Comparison of ENCODE assay signal across 19 cellular contexts in genomic region chr10:60913657-60914056, GRCh38.
"Had no signal": no experiment of that assay in that cellular context is flagged by ENCODE, and none has a peak within 500 bp of the region (broad histone marks: within the 10 kb centered on the region; RNA-seq: fewer than 3 reads in every experiment).

No MANE protein-coding gene starts in this region.

- H3K36me3 ChIP-seq: adrenal gland had no signal

- H3K4me3 Mint-ChIP-seq: activated naive CD4-positive, alpha-beta T cell treated with anti-CD3 and anti-CD28 coated beads, Interleukin-2, amount 50 U/mL, for 24 hours; effector memory CD8-positive, alpha-beta T cell; neural crest cell; T-helper 17 cell had no signal

- H3K27me3 ChIP-seq: adrenal gland, foreskin keratinocyte had no signal

- H3K27me3 Mint-ChIP-seq: progenitor cell of endocrine pancreas had no signal

- H3K4me1 ChIP-seq: foreskin keratinocyte had no signal

- FAIRE-seq: keratinocyte had no signal

- H3K4me3 ChIP-seq: adrenal gland had no signal

- H3K9me3 ChIP-seq: adrenal gland had no signal

- H3K27ac ChIP-seq: adrenal gland, foreskin keratinocyte, VCaP had no signal

- DNase-seq: activated CD4-positive, alpha-beta T cell treated with anti-CD3 and anti-CD28 coated beads, Interleukin-2, amount 50 U/mL, for 1 hour; activated CD4-positive, CD25-positive, alpha-beta regulatory T cell treated with anti-CD3 and anti-CD28 coated beads, Interleukin-2, amount 50 U/mL, for 72 hours; activated CD8-positive, alpha-beta memory T cell treated with anti-CD3 and anti-CD28 coated beads, Interleukin-2, amount 50 U/mL, for 4 hours; activated effector memory CD4-positive, alpha-beta T cell treated with anti-CD3 and anti-CD28 coated beads, Interleukin-2, amount 50 U/mL, for 16 hours; activated T-cell treated with anti-CD3 and anti-CD28 coated beads, Interleukin-2, amount 50 U/mL, for 48 hours; adrenal gland; dermis blood vessel endothelial cell; effector memory CD8-positive, alpha-beta T cell; foreskin keratinocyte; right cardiac atrium; stimulated activated CD4-positive, alpha-beta T cell treated with anti-CD3 and anti-CD28 coated beads, Interleukin-1b, Interleukin-23, amount 100 ng/mL, for 48 hours; stimulated activated CD8-positive, alpha-beta memory T cell treated with anti-CD3 and anti-CD28 coated beads, Interleukin-4, amount 100 ng/mL, for 48 hours; stimulated activated naive CD4-positive, alpha-beta T cell; T-helper 17 cell had no signal

- H3K27ac Mint-ChIP-seq: activated naive CD4-positive, alpha-beta T cell treated with anti-CD3 and anti-CD28 coated beads, Interleukin-2, amount 50 U/mL, for 24 hours; effector memory CD8-positive, alpha-beta T cell; progenitor cell of endocrine pancreas; T-helper 17 cell had no signal

- H3K9me3 Mint-ChIP-seq: activated naive CD4-positive, alpha-beta T cell treated with anti-CD3 and anti-CD28 coated beads, Interleukin-2, amount 50 U/mL, for 24 hours had no signal

- H3K36me3 Mint-ChIP-seq: activated naive CD4-positive, alpha-beta T cell treated with anti-CD3 and anti-CD28 coated beads, Interleukin-2, amount 50 U/mL, for 24 hours had no signal
